16 cellular contexts compared by ENCODE assay signal in the genomic region with DNA sequence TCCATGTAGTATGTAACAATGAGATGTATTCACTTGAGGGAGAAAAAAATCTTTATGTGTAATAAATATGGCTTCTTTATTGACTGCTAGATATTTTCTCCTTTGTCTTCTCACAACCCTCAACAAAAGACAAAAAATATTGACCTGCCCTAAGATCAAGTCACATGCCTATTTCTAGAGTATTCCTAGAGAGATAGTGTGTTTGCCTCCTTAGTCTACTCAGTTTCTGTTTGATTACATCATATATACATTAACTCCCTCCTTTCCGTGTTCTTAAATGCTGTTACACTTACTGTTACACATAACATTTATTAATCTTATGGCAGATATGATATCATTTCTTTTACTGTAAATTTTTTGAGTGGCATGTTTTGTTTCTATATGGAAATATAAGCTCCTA.
A peak's percentile ranks its signal among the peaks of the same experiment; 100 is the strongest.
DNase-seq lines count a peak whose midpoint lies in the region; ATAC-seq, FAIRE-seq and TF ChIP-seq lines count a peak whose summit lies in the region.
"Had no signal": no experiment of that assay in that cellular context is flagged by ENCODE, and none has a peak within 500 bp of the region (broad histone marks: within the 10 kb centered on the region; RNA-seq: fewer than 3 reads in every experiment).

No MANE protein-coding gene starts in this region.

- H3K27ac ChIP-seq in HepG2 (ENCODE audit: extremely low read length, insufficient read depth, low read length): no peak overlapping the region
- H3K27ac ChIP-seq in right lobe of liver: no peak overlapping the region
- H3K27ac ChIP-seq: A549, C4-2B had no signal

- TF ChIP-seq POLR2A in HepG2 (IDR thresholded peaks at IDR 0.05; ENCODE audit: insufficient read depth in 1 of 2, low read depth in 2 of 2, low read length in 2 of 2): no peak
- TF ChIP-seq POLR2A in right lobe of liver (IDR thresholded peaks at IDR 0.05): no peak

- no TSS peak for BruUV-seq in HepG2 (replicated peaks; lab: Mats Ljungman, UMichigan)

- no peak overlapping the region for H3K4me2 ChIP-seq in HepG2 (ENCODE audit: low read depth, low read length)
- H3K4me2 ChIP-seq: A549 had no signal

- WGBS in HepG2 (ENCODE audit: low lambda C conversion rate): 2% methylated on average over 1 of the region's 1 CpG
- WGBS in right lobe of liver (ENCODE audit: insufficient coverage, low coverage, low lambda C conversion rate, missing lambda C conversion rate): 56% methylated on average over 1 of the region's 1 CpG

- no peak for ATAC-seq in HepG2
- no peak for ATAC-seq in right lobe of liver
- ATAC-seq in HG02840 (IDR thresholded peaks at IDR 0.05; ENCODE audit: low FRiP score, unreplicated experiment): no peak
- ATAC-seq in HG02981 (IDR thresholded peaks at IDR 0.05; ENCODE audit: unreplicated experiment): no peak
- ATAC-seq in HG03457 (IDR thresholded peaks at IDR 0.05; ENCODE audit: unreplicated experiment): no peak
- ATAC-seq: A549; CD8-positive, alpha-beta T cell had no signal

- H3K9me3 ChIP-seq in HepG2 (ENCODE audit: low read length) (no peaks in the 10 kb centered on the region), right lobe of liver (no peaks in the 10 kb centered on the region)
- H3K9me3 ChIP-seq: A549, BE2C, Caco-2 had no signal

- H3K4me1 ChIP-seq in HepG2 (ENCODE audit: insufficient read depth, low read length): no peaks in the 10 kb centered on the region
- no peaks in the 10 kb centered on the region for H3K4me1 ChIP-seq in right lobe of liver
- H3K4me1 ChIP-seq: A549, BE2C, Caco-2 had no signal

- CTCF ChIA-PET in HepG2 (lab: Yijun Ruan, JAX; ENCODE audit: low intra/inter-chr PET ratio, low total read pairs): no interaction called here

- POLR2A ChIA-PET in HepG2 (lab: Yijun Ruan, JAX): no interaction called here

- no peaks in the 10 kb centered on the region for H3K27me3 ChIP-seq in HepG2 (ENCODE audit: control insufficient read depth in 1 of 2, insufficient read depth in 2 of 2, low read length in 2 of 2)
- H3K27me3 ChIP-seq in right lobe of liver: no peaks in the 10 kb centered on the region
- H3K27me3 ChIP-seq: BE2C had no signal

- H3K9ac ChIP-seq in HepG2 (ENCODE audit: insufficient read depth, low read depth, low read length): no peak overlapping the region

- in situ Hi-C loops in HepG2 (cut with HindIII; ENCODE audit: extremely low pct_ligation_motif_present, low pct_unique_long_range_greater_than_20kb): no loop called here
- in situ Hi-C loops in SK-MEL-5 (cut with HindIII; ENCODE audit: low pct_unique_long_range_greater_than_20kb, low sequenced_read_pairs): no loop called here

- TF ChIP-seq CTCF in HepG2 (CRISPR knock-in tag; IDR thresholded peaks at IDR 0.05) (no peak), right lobe of liver (IDR thresholded peaks at IDR 0.05) (no peak)

- FAIRE-seq in HepG2 (lab: Jason Lieb, UNC): no peak
- FAIRE-seq: A549 had no signal

- no peak overlapping the region for H2AFZ ChIP-seq in HepG2 (ENCODE audit: low read length)

- H4K20me1 ChIP-seq in HepG2 (ENCODE audit: insufficient read depth, low read length): no peaks in the 10 kb centered on the region

- DNase-seq in HepG2 (ENCODE audit: low spot score) (no peak), right lobe of liver (no peak), NCI-H1417 treated with DMSO at 0.1 percent for 48 hours (lab: John Stamatoyannopoulos, UW) (peak; percentile 40), SK-MEL-5 (ENCODE audit: low read depth, low spot score) (peak; percentile 19)
- DNase-seq: Caco-2; CD8-positive, alpha-beta T cell; DMS53; GF-D8; HCEC 1CT; HFFc6 had no signal

- H3K79me2 ChIP-seq in HepG2 (ENCODE audit: insufficient read depth, low read length): no peaks in the 10 kb centered on the region

- intact Hi-C loops in HepG2 (cut with micrococcal nuclease; ENCODE audit: unreplicated experiment): no loop called here
- intact Hi-C loops in right lobe of liver (cut with DNase I): no loop called here

- H3K36me3 ChIP-seq in HepG2 (replicated peaks in 1 of 2; ENCODE audit: control insufficient read depth in 1 of 2, insufficient read depth in 2 of 2, low read length in 2 of 2) (no peaks in the 10 kb centered on the region), right lobe of liver (no peaks in the 10 kb centered on the region)
- H3K36me3 ChIP-seq: BE2C had no signal

- H3K4me3 ChIP-seq in HepG2 (replicated peaks in 1 of 3; ENCODE audit: insufficient read depth in 1 of 3, low read depth in 2 of 3, low read length in 3 of 3) (no peak overlapping the region), right lobe of liver (no peak overlapping the region)
- H3K4me3 ChIP-seq: A549 had no signal

- TF ChIP-seq EP300 in HepG2 (IDR thresholded peaks at IDR 0.05; ENCODE audit: low read depth in 2 of 2, low read length in 2 of 2) (no peak), HepG2 (CRISPR knock-in tag; IDR thresholded peaks at IDR 0.05; ENCODE audit: borderline replicate concordance) (no peak)

- no peak for TF ChIP-seq RAD21 in HepG2 (CRISPR knock-in tag; IDR thresholded peaks at IDR 0.05)

TF ChIP-seq in HepG2, 621 proteins besides CTCF, POLR2A, EP300 and RAD21:
- TF ChIP-seq ATF7 (IDR thresholded peaks at IDR 0.05): peak; percentile 40
- TF ChIP-seq ATF7 (CRISPR knock-in tag; IDR thresholded peaks at IDR 0.05): no peak
- TF ChIP-seq, protein P1, sequence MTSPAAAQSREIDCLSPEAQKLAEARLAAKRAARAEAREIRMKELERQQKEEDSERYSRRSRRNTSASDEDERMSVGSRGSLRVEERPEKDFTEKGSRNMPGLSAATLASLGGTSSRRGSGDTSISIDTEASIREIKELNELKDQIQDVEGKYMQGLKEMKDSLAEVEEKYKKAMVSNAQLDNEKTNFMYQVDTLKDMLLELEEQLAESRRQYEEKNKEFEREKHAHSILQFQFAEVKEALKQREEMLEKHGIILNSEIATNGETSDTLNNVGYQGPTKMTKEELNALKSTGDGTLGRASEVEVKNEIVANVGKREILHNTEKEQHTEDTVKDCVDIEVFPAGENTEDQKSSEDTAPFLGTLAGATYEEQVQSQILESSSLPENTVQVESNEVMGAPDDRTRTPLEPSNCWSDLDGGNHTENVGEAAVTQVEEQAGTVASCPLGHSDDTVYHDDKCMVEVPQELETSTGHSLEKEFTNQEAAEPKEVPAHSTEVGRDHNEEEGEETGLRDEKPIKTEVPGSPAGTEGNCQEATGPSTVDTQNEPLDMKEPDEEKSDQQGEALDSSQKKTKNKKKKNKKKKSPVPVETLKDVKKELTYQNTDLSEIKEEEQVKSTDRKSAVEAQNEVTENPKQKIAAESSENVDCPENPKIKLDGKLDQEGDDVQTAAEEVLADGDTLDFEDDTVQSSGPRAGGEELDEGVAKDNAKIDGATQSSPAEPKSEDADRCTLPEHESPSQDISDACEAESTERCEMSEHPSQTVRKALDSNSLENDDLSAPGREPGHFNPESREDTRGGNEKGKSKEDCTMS (CRISPR knock-in tag; conservative IDR thresholded peaks at IDR 0.05): no peak

Comparison
In these comparisons a context has a peak if more than half of its experiments do, and no peak if none do; other contexts are left out.
1. DNase-seq: peak in NCI-H1417 treated with DMSO at 0.1 percent for 48 hours (single experiment) and SK-MEL-5 (single experiment); none in HepG2 (single experiment) and right lobe of liver (0 of 3).